ENCODE assay signal across 1 cellular context in genomic region chr16:28192811-28193529, GRCh38.
TF ChIP-seq lines count a peak whose summit lies in the region.

No MANE protein-coding gene starts in this region.

TF ChIP-seq in HepG2, 621 proteins besides CTCF, POLR2A, EP300 and RAD21 (continued from another document):
- no peak for TF ChIP-seq GLMP (CRISPR knock-in tag; IDR thresholded peaks at IDR 0.05; ENCODE audit: borderline replicate concordance)
- no peak for TF ChIP-seq ZNF574 (CRISPR knock-in tag; IDR thresholded peaks at IDR 0.05)
- no peak for TF ChIP-seq NFE2L1 (CRISPR knock-in tag; IDR thresholded peaks at IDR 0.05; ENCODE audit: borderline replicate concordance)
- TF ChIP-seq ZNF670 (CRISPR knock-in tag; IDR thresholded peaks at IDR 0.05; ENCODE audit: borderline replicate concordance) = no peak
